Comparison of ENCODE assay signal across 11 cellular contexts in the genomic region with DNA sequence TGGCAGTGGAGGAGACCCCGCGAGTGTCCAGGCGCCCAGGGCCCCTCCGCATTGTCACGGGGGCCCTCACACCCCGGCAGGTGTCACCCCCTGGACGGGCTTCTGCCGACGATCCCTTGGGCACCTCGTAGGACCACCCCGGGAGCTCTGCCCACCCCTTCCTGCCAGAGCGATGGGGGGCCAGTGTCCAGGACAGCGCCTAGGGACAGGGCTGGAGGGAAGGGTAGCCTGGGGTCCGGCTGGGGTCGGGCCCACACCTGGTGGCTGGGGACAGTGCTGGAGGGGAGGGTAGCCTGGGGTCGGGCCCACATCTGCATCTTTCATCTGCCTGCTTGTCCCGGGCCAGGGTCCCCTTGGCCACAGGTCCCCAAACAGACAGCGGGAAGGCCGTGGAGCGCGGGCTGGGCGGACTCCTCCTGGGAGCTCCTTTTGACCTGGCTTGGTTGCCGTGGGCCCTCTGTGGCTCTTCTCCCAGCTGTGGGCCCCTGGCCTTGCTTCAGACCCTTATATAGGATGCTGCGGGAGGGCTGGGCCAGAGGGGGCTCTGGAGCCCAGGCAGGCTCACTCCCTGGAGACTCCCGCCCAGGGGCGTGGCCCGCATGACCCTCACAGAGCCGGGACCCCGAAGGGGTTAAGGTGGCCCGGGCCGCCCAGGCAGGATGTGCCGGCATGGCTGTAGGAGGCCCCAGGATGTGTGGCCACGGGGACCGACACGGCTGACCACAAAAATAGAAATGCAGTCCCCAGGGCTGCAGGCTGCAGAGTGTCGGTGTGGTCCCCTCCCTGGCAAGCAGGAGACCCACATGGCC.
DNase-seq lines count a peak whose midpoint lies in the region; ATAC-seq, FAIRE-seq and TF ChIP-seq lines count a peak whose summit lies in the region.
"Had no signal": no experiment of that assay in that cellular context is flagged by ENCODE, and none has a peak within 500 bp of the region (broad histone marks: within the 10 kb centered on the region; RNA-seq: fewer than 3 reads in every experiment).

No MANE protein-coding gene starts in this region.

- no peaks in the 10 kb centered on the region for H3K9me3 ChIP-seq in GM12878 (replicated peaks; ENCODE audit: control insufficient read depth, insufficient read depth, low read length)
- no peaks in the 10 kb centered on the region for H3K9me3 ChIP-seq in right lobe of liver
- no peaks in the 10 kb centered on the region for H3K9me3 ChIP-seq in transverse colon
- no peaks in the 10 kb centered on the region for H3K9me3 ChIP-seq in Karpas-422 (ENCODE audit: low read length)

- TF ChIP-seq EP300 in GM12878 (IDR thresholded peaks at IDR 0.05; ENCODE audit: borderline replicate concordance in 1 of 2, control insufficient read depth in 1 of 2, low read depth in 2 of 2, low read length in 2 of 2): no peak
- TF ChIP-seq EP300 in transverse colon (IDR thresholded peaks at IDR 0.05; ENCODE audit: low read depth): no peak

- no peak overlapping the region for H3K4me3 ChIP-seq in GM12878
- H3K4me3 ChIP-seq in right lobe of liver: peak overlapping the region; percentile 45 to 65 (median 54)
- peak overlapping the region; percentile 26 to 52 (median 41) for H3K4me3 ChIP-seq in transverse colon
- no peak overlapping the region for H3K4me3 ChIP-seq in Karpas-422 (ENCODE audit: low read length)

- no peak overlapping the region for H3K27ac ChIP-seq in GM12878 (ENCODE audit: control insufficient read depth, insufficient read depth)
- peak overlapping the region in 1 of 3 donors; percentile 33 for H3K27ac ChIP-seq in right lobe of liver
- H3K27ac ChIP-seq in transverse colon: peak overlapping the region in 1 of 4 donors; percentile 39
- no peak overlapping the region for H3K27ac ChIP-seq in Karpas-422 (ENCODE audit: low read length)

- H3K36me3 Mint-ChIP-seq in activated T-cell treated with anti-CD3 and anti-CD28 coated beads, Interleukin-2, amount 50 U/mL, for 72 hours (ENCODE audit: insufficient read depth in 2 of 2): no peaks in the 10 kb centered on the region
- H3K36me3 Mint-ChIP-seq: CD4-positive, CD25-positive, alpha-beta regulatory T cell had no signal

- H4K20me1 ChIP-seq in GM12878 (ENCODE audit: control insufficient read depth, insufficient read depth) (no peaks in the 10 kb centered on the region), Karpas-422 (ENCODE audit: insufficient read depth, low read depth, low read length) (peaks cover 3% of the 10 kb centered on the region; the same call in 1 of the 2 replicates)

- H3K79me2 ChIP-seq in GM12878 (ENCODE audit: control insufficient read depth, insufficient read depth, low read length) (no peaks in the 10 kb centered on the region), Karpas-422 (ENCODE audit: low read length) (no peaks in the 10 kb centered on the region)

- H3K4me3 Mint-ChIP-seq in activated T-cell treated with anti-CD3 and anti-CD28 coated beads, Interleukin-2, amount 50 U/mL, for 72 hours: peak overlapping the region; percentile 51 to 59

- H3K4me2 ChIP-seq in GM12878 (ENCODE audit: control insufficient read depth, insufficient read depth) (peak overlapping the region; percentile 48; the same call in 1 of the 2 replicates), Karpas-422 (ENCODE audit: low read depth, low read length, poor library complexity, severe bottlenecking) (no peak overlapping the region)

- in situ Hi-C loops in GM12878 (cut with MboI) (no loop called here), transverse colon (cut with MboI; ENCODE audit: low pct_ligation_motif_present in 1 of 4, low pct_unique_long_range_greater_than_20kb in 1 of 4, low sequenced_read_pairs in 3 of 4) (no loop called here)

- no peak overlapping the region for H3K27ac Mint-ChIP-seq in activated T-cell treated with anti-CD3 and anti-CD28 coated beads, Interleukin-2, amount 50 U/mL, for 72 hours
- H3K27ac Mint-ChIP-seq: CD4-positive, CD25-positive, alpha-beta regulatory T cell had no signal

- H3K27me3 Mint-ChIP-seq in activated T-cell treated with anti-CD3 and anti-CD28 coated beads, Interleukin-2, amount 50 U/mL, for 72 hours (ENCODE audit: low read depth): peaks cover 15% of the 10 kb centered on the region

- no TSS peak for BruUV-seq in GM12878 (replicated peaks; lab: Mats Ljungman, UMichigan)

- H3K4me1 ChIP-seq in GM12878 (ENCODE audit: control insufficient read depth, insufficient read depth, low read length) (no peaks in the 10 kb centered on the region), right lobe of liver (peaks cover 0 to 23% (median 5%) of the 10 kb centered on the region in 4 donors), transverse colon (peaks cover 8 to 31% (median 28%) of the 10 kb centered on the region in 4 donors), Karpas-422 (ENCODE audit: low read length) (no peaks in the 10 kb centered on the region)

- no peaks in the 10 kb centered on the region for H3K4me1 Mint-ChIP-seq in activated T-cell treated with anti-CD3 and anti-CD28 coated beads, Interleukin-2, amount 50 U/mL, for 72 hours (ENCODE audit: low read depth)

- H3K36me3 ChIP-seq in GM12878 (ENCODE audit: control insufficient read depth in 2 of 2, insufficient read depth in 2 of 2, low read length in 1 of 2) (no peaks in the 10 kb centered on the region), right lobe of liver (no peaks in the 10 kb centered on the region), transverse colon (no peaks in the 10 kb centered on the region), Karpas-422 (ENCODE audit: insufficient read depth, low read length) (no peaks in the 10 kb centered on the region)

- intact Hi-C loops in GM12878 (cut with micrococcal nuclease; ENCODE audit: unreplicated experiment): no loop called here
- intact Hi-C loops in right lobe of liver (cut with DNase I): no loop called here
- intact Hi-C loops in transverse colon (cut with DNase I; ENCODE audit: low total_unique reads): no loop called here

- TF ChIP-seq POLR2A in GM12878 (IDR thresholded peaks at IDR 0.05; ENCODE audit: low read depth, low read length) (no peak), right lobe of liver (IDR thresholded peaks at IDR 0.05) (no peak), transverse colon (IDR thresholded peaks at IDR 0.05) (no peak)

- 5% methylated on average over 29 of the region's 36 CpGs for WGBS in GM12878 (ENCODE audit: insufficient coverage, insufficient replicate concordance, low lambda C conversion rate, missing lambda C conversion rate)
- WGBS in right lobe of liver (ENCODE audit: insufficient coverage, low coverage, low lambda C conversion rate, missing lambda C conversion rate): 8% methylated on average over 5 of the region's 36 CpGs
- 8% methylated on average over 23 of the region's 36 CpGs; no CpG with 5 or more reads in 1 of the 2 donors for WGBS in transverse colon (ENCODE audit: low coverage in 1 of 2), 2 donors

- DNase-seq in activated T-cell treated with anti-CD3 and anti-CD28 coated beads, Interleukin-2, amount 50 U/mL, for 72 hours: no peak
- no peak for DNase-seq in activated T-cell treated with anti-CD3 and anti-CD28 coated beads, Interleukin-2, amount 50 U/mL, for 1 hour
- DNase-seq in GM12878 (ENCODE audit: low read depth, low spot score) (no peak), right lobe of liver (peak in 2 of 3 donors; percentile 48 to 70), transverse colon (no peak), Karpas-422 (no peak), NCI-H1436 (lab: John Stamatoyannopoulos, UW) (no peak)
- DNase-seq: SHP77 treated with DMSO at 0.1 percent for 48 hours had no signal

- peaks cover 0 to 3% of the 10 kb centered on the region in 2 experiments; a peak in 3 of 4 replicates for H3K27me3 ChIP-seq in GM12878 (replicated peaks in 1 of 2; ENCODE audit: control insufficient read depth in 2 of 2, insufficient read depth in 2 of 2, low read length in 1 of 2)
- H3K27me3 ChIP-seq in right lobe of liver: no peaks in the 10 kb centered on the region
- peaks cover 24% of the 10 kb centered on the region for H3K27me3 ChIP-seq in transverse colon
- H3K27me3 ChIP-seq in Karpas-422 (ENCODE audit: low read length): no peaks in the 10 kb centered on the region

- H3K9ac ChIP-seq in GM12878 (ENCODE audit: control insufficient read depth, insufficient read depth, low read length) (no peak overlapping the region), Karpas-422 (ENCODE audit: low read length) (no peak overlapping the region)

- no peak for TF ChIP-seq CTCF in GM12878 (IDR thresholded peaks at IDR 0.05 in 2 of 3, conservative IDR thresholded peaks at IDR 0.05 in 1 of 3; ENCODE audit: control insufficient read depth in 2 of 3, extremely low read depth in 1 of 3, insufficient read depth in 1 of 3, low read depth in 3 of 3, low read length in 3 of 3)
- no peak for TF ChIP-seq CTCF in right lobe of liver (IDR thresholded peaks at IDR 0.05)
- no peak for TF ChIP-seq CTCF in transverse colon (IDR thresholded peaks at IDR 0.05)

- no peak overlapping the region for H2AFZ ChIP-seq in GM12878 (ENCODE audit: control insufficient read depth, low read depth, low read length)
- no peak overlapping the region for H2AFZ ChIP-seq in Karpas-422 (ENCODE audit: low read length)

- no peak for TF ChIP-seq RAD21 in GM12878 (IDR thresholded peaks at IDR 0.05; ENCODE audit: insufficient read depth, low read depth, low read length)

- no peaks in the 10 kb centered on the region for H3K9me3 Mint-ChIP-seq in activated T-cell treated with anti-CD3 and anti-CD28 coated beads, Interleukin-2, amount 50 U/mL, for 72 hours
- H3K9me3 Mint-ChIP-seq: CD4-positive, CD25-positive, alpha-beta regulatory T cell had no signal

- SMC1A ChIA-PET in GM12878 (lab: Charles Lee; ENCODE audit: uncharacterized antibody, unreplicated experiment): no interaction called here

- POLR2A ChIA-PET in GM12878 (lab: Charles Lee): no interaction called here

- RAD21 ChIA-PET in GM12878 (lab: Charles Lee; ENCODE audit: unreplicated experiment): interaction anchor here (1.3 kb wide), 1 partner anchor 21 kb away, joined by 3 read pairs; no protein-coding TSS in a partner anchor

- no peak for FAIRE-seq in GM12878 (lab: Jason Lieb, UNC)
- FAIRE-seq: endometrium had no signal

- no peaks in the 10 kb centered on the region for H3K9me2 ChIP-seq in Karpas-422 (replicated peaks; ENCODE audit: insufficient read depth, low read length)

- CTCF ChIA-PET in GM12878 (lab: Yijun Ruan, JAX): no interaction called here

- peak; percentile 6 to 31 for ATAC-seq in activated T-cell treated with anti-CD3 and anti-CD28 coated beads, Interleukin-2, amount 50 U/mL, for 72 hours (replicated peaks in 1 of 2)
- peak; percentile 51 for ATAC-seq in GM12878
- ATAC-seq in right lobe of liver: peak in 2 of 4 donors; percentile 1 to 4
- ATAC-seq in GM21619 (IDR thresholded peaks at IDR 0.05; ENCODE audit: unreplicated experiment): no peak

TF ChIP-seq in GM12878, 131 proteins besides CTCF, POLR2A, EP300 and RAD21 (continues in another document):
- no peak for TF ChIP-seq SMC3 (IDR thresholded peaks at IDR 0.05; ENCODE audit: borderline replicate concordance, low read length)
- TF ChIP-seq ESRRA (IDR thresholded peaks at IDR 0.05; ENCODE audit: low read length): no peak

Comparison
In these comparisons a context has a peak if more than half of its experiments do, and no peak if none do; other contexts are left out.
1. DNase-seq: peak in right lobe of liver (2 of 3); none in activated T-cell treated with anti-CD3 and anti-CD28 coated beads, Interleukin-2, amount 50 U/mL, for 72 hours (0 of 2), activated T-cell treated with anti-CD3 and anti-CD28 coated beads, Interleukin-2, amount 50 U/mL, for 1 hour (single experiment), GM12878 (single experiment), transverse colon (single experiment), Karpas-422 (single experiment) and NCI-H1436 (single experiment).
2. H3K4me3 ChIP-seq: peak in right lobe of liver (3 of 3) and transverse colon (4 of 4); none in GM12878 (single experiment) and Karpas-422 (single experiment).